19 cellular contexts compared by ENCODE assay signal in genomic region chr11:4921796-4922195, GRCh38. TPM values are rescaled to one million over a fixed set of nuclear protein-coding genes. Genes with fewer than 3 reads are reported as not detected.
DNase-seq lines count a peak whose midpoint lies in the region; ATAC-seq and TF ChIP-seq lines count a peak whose summit lies in the region.
"Had no signal": no experiment of that assay in that cellular context is flagged by ENCODE, and none has a peak within 500 bp of the region (broad histone marks: within the 10 kb centered on the region; RNA-seq: fewer than 3 reads in every experiment).

No MANE protein-coding gene starts in this region.

- no peaks in the 10 kb centered on the region for H3K36me3 ChIP-seq in Caco-2 (ENCODE audit: control insufficient read depth, insufficient read depth, low read length)
- H3K36me3 ChIP-seq: BLaER1 had no signal

- POLR2A ChIA-PET in Caco-2 (lab: Charles Lee): no interaction called here

- no peak for ATAC-seq in GM21825 (IDR thresholded peaks at IDR 0.05; ENCODE audit: unreplicated experiment)
- ATAC-seq: GM23338, HCT116 had no signal

- CTCF ChIA-PET in Caco-2 (lab: Charles Lee): no interaction called here

- no peaks in the 10 kb centered on the region for H3K4me1 Mint-ChIP-seq in Caco-2 (ENCODE audit: low read depth, unreplicated experiment)
- H3K4me1 Mint-ChIP-seq: CD14-positive monocyte; CD4-positive, alpha-beta memory T cell; GM23338 had no signal

- intact Hi-C loops in Caco-2 (cut with micrococcal nuclease; ENCODE audit: unreplicated experiment): no loop called here

- DNase-seq in DMS53 (lab: John Stamatoyannopoulos, UW) (peak; percentile 88), H4 (ENCODE audit: low spot score) (peak; percentile 59), choroid plexus epithelial cell (ENCODE audit: low read depth) (peak; percentile 26), renal cortical epithelial cell (ENCODE audit: low read depth) (peak; percentile 48), UCSD-AML1 (lab: John Stamatoyannopoulos, UW; ENCODE audit: unreplicated experiment) (no peak), Caco-2 (no peak)
- DNase-seq: 8988T; Calu3; CD4-positive, alpha-beta memory T cell; GDM1; H7; HFFc6 had no signal

- no peak overlapping the region for H3K4me3 Mint-ChIP-seq in Caco-2 (ENCODE audit: unreplicated experiment)
- H3K4me3 Mint-ChIP-seq: CD14-positive monocyte; CD4-positive, alpha-beta memory T cell; GM23338; HFFc6 had no signal

- H3K4me1 ChIP-seq in Caco-2: no peaks in the 10 kb centered on the region
- H3K4me1 ChIP-seq: BLaER1 had no signal

- H3K27me3 Mint-ChIP-seq in Caco-2 (ENCODE audit: insufficient read depth, unreplicated experiment): peaks cover 18% of the 10 kb centered on the region

- H3K27ac Mint-ChIP-seq in Caco-2 (ENCODE audit: unreplicated experiment): no peak overlapping the region
- H3K27ac Mint-ChIP-seq: CD14-positive monocyte; CD4-positive, alpha-beta memory T cell; GM23338; HFFc6 had no signal

- no TSS peak for BruUV-seq in Caco-2 (replicated peaks; lab: Mats Ljungman, UMichigan)

- H3K9me3 ChIP-seq in Caco-2: no peaks in the 10 kb centered on the region
- H3K9me3 ChIP-seq: BLaER1 had no signal

- H3K9me3 Mint-ChIP-seq in Caco-2 (ENCODE audit: unreplicated experiment): no peaks in the 10 kb centered on the region
- H3K9me3 Mint-ChIP-seq: GM23338 had no signal

- H3K36me3 Mint-ChIP-seq in Caco-2 (ENCODE audit: insufficient read depth, unreplicated experiment): no peaks in the 10 kb centered on the region
- H3K36me3 Mint-ChIP-seq: CD14-positive monocyte; CD4-positive, alpha-beta memory T cell had no signal

- no peaks in the 10 kb centered on the region for H3K27me3 ChIP-seq in Caco-2 (replicated peaks; ENCODE audit: control insufficient read depth, insufficient read depth, low read length)
- H3K27me3 ChIP-seq: BLaER1 had no signal

- TF ChIP-seq CTCF in choroid plexus epithelial cell (conservative IDR thresholded peaks at IDR 0.05; ENCODE audit: low read depth, low read length) (no peak), Caco-2 (IDR thresholded peaks at IDR 0.05; ENCODE audit: insufficient read depth in 1 of 2, low read depth in 1 of 2, low read length in 1 of 2, severe bottlenecking in 1 of 2, unreplicated experiment in 1 of 2) (no peak)

- H3K4me3 ChIP-seq in choroid plexus epithelial cell (ENCODE audit: low read depth, low read length): no peak overlapping the region
- no peak overlapping the region for H3K4me3 ChIP-seq in Caco-2 (ENCODE audit: low read depth, low read length)
- H3K4me3 ChIP-seq: BLaER1, GM23338 had no signal

RNA-seq across cellular contexts. Expression of gene OR51G1, which starts 2.3 kb away (rescaled TPM):
- not detected in 2 replicates for total RNA-seq in H4 (2014; rRNA removed; shearing (Covaris generic))
- total RNA-seq in renal cortical epithelial cell (not detected in 2 replicates), Caco-2 (2022) (not detected in 2 replicates)
- total RNA-seq: A673; Calu3; CD4-positive, alpha-beta memory T cell; GM23338; H7; HFFc6; HT1080 had no signal

RNA-seq across cellular contexts. Expression of gene OR51G2, which starts 2.6 kb away (rescaled TPM):
- not detected in 2 replicates for total RNA-seq in H4 (2014; rRNA removed; shearing (Covaris generic))
- total RNA-seq in renal cortical epithelial cell: not detected in 2 replicates
- total RNA-seq in Caco-2 (2022): not detected in 2 replicates
- total RNA-seq: A673; Calu3; CD4-positive, alpha-beta memory T cell; GM23338; H7; HFFc6; HT1080 had no signal

RNA-seq across cellular contexts. Expression of gene OR51A7, which starts 18.2 kb away (rescaled TPM):
- total RNA-seq in H4 (2014; rRNA removed; shearing (Covaris generic)): not detected in 2 replicates
- total RNA-seq in renal cortical epithelial cell (not detected in 2 replicates), Caco-2 (2022) (not detected in 2 replicates)
- total RNA-seq: A673; Calu3; CD4-positive, alpha-beta memory T cell; GM23338; H7; HFFc6; HT1080 had no signal

RNA-seq across cellular contexts. Expression of gene OR51A4, which starts 25.6 kb away (rescaled TPM):
- not detected in 2 replicates for total RNA-seq in H4 (2014; rRNA removed; shearing (Covaris generic))
- total RNA-seq in renal cortical epithelial cell: not detected in 2 replicates
- total RNA-seq in Caco-2 (2022): not detected in 2 replicates
- total RNA-seq: A673; Calu3; CD4-positive, alpha-beta memory T cell; GM23338; H7; HFFc6; HT1080 had no signal

RNA-seq across cellular contexts. Expression of gene OR51A2, which starts 33.7 kb away (rescaled TPM):
- total RNA-seq in H4 (2014; rRNA removed; shearing (Covaris generic)): not detected in 2 replicates
- total RNA-seq in renal cortical epithelial cell (not detected in 2 replicates), Caco-2 (2022) (not detected in 2 replicates)
- total RNA-seq: A673; Calu3; CD4-positive, alpha-beta memory T cell; GM23338; H7; HFFc6; HT1080 had no signal

Comparison
In these comparisons a context has a peak if more than half of its experiments do, and no peak if none do; other contexts are left out.
1. DNase-seq: peak in DMS53 (single experiment), H4 (single experiment), choroid plexus epithelial cell (single experiment) and renal cortical epithelial cell (single experiment); none in UCSD-AML1 (single experiment) and Caco-2 (0 of 2).